Comparison of ENCODE assay signal across 17 cellular contexts in the genomic region with DNA sequence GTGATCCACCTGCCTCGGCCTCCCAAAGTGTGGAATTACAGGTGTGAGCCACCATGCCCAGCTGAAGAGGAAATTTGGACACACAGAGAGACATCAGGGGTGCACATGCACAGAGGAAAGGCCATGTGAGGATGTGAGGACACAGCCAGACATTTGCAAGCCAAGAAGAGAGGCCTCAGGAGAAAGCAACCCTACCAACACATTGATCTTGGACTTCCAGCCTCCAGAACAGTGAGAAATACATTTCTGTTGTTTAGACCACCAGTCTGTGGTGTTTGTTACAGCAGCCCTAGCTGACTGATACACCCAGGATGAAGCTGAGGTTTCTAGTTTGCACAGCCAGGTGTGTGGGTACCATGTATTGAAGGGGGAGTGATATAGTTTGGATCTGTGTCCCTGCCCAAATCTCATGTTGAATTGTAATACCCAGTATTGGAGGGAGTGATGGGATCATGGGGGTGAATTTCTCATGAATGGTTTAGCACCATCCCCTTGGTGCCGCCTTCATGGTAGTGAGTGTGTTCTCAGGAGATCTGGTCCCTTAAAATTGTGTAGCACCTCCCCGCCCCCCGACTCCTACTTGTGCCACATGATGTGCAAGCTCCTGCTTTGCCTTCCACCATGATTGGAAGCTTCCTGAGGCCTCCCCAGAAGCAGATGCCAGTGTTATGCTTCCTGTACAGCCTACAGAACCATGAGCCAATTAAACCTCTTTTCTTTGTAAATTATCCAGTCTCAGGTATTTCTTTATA.
DNase-seq lines count a peak whose midpoint lies in the region; ATAC-seq lines count a peak whose summit lies in the region.
"Had no signal": no experiment of that assay in that cellular context is flagged by ENCODE, and none has a peak within 500 bp of the region (broad histone marks: within the 10 kb centered on the region; RNA-seq: fewer than 3 reads in every experiment).

No MANE protein-coding gene starts in this region.

- POLR2A ChIA-PET in activated CD4-positive, alpha-beta T cell treated with anti-CD3 and anti-CD28 coated beads for 36 hours (lab: Charles Lee), result no interaction called here

- H3K9me3 Mint-ChIP-seq in activated CD4-positive, alpha-beta T cell treated with anti-CD3 and anti-CD28 coated beads for 36 hours (ENCODE audit: low read depth), result no peaks in the 10 kb centered on the region
- H3K9me3 Mint-ChIP-seq: CD8-positive, alpha-beta T cell had no signal

- CTCF ChIA-PET in activated CD4-positive, alpha-beta T cell treated with anti-CD3 and anti-CD28 coated beads for 36 hours (lab: Charles Lee), result interaction anchor here (1.1 to 1.7 kb wide), 2 partner anchors 15 to 79 kb away, joined by 3 to 5 read pairs; no protein-coding TSS in a partner anchor

- no peak overlapping the region for H3K27ac Mint-ChIP-seq in activated CD4-positive, alpha-beta T cell treated with anti-CD3 and anti-CD28 coated beads for 36 hours
- H3K27ac Mint-ChIP-seq: CD8-positive, alpha-beta T cell had no signal

- peak; percentile 2 for DNase-seq in activated CD4-positive, alpha-beta T cell treated with anti-CD3 and anti-CD28 coated beads for 36 hours
- DNase-seq in activated CD4-positive, alpha-beta T cell treated with anti-CD3 and anti-CD28 coated beads, Interleukin-2, amount 50 U/mL, for 1 hour, result no peak
- peak; percentile 29 for DNase-seq in cardiac septum (ENCODE audit: low spot score)
- DNase-seq in left cardiac atrium, result no peak
- DNase-seq in mesenteric fat pad (ENCODE audit: low spot score), result peak; percentile 69
- DNase-seq in kidney glomerular epithelial cell (lab: John Stamatoyannopoulos, UW), result no peak
- no peak for DNase-seq in NCI-H2196 (lab: John Stamatoyannopoulos, UW; ENCODE audit: unreplicated experiment)
- DNase-seq: BE2C; Calu3; CD8-positive, alpha-beta T cell; GF-D8; GM23248; MM.1S; NCI-H1092; NCI-H146; NCI-H2171 treated with DMSO at 0.1 percent for 48 hours had no signal

- H3K36me3 Mint-ChIP-seq in activated CD4-positive, alpha-beta T cell treated with anti-CD3 and anti-CD28 coated beads for 36 hours (ENCODE audit: low read depth), result no peaks in the 10 kb centered on the region
- H3K36me3 Mint-ChIP-seq: CD8-positive, alpha-beta T cell had no signal

- no peaks in the 10 kb centered on the region for H3K27me3 Mint-ChIP-seq in activated CD4-positive, alpha-beta T cell treated with anti-CD3 and anti-CD28 coated beads for 36 hours

- H3K4me1 Mint-ChIP-seq in activated CD4-positive, alpha-beta T cell treated with anti-CD3 and anti-CD28 coated beads for 36 hours, result peaks cover 11% of the 10 kb centered on the region

- no peak overlapping the region for H3K4me3 Mint-ChIP-seq in activated CD4-positive, alpha-beta T cell treated with anti-CD3 and anti-CD28 coated beads for 36 hours
- H3K4me3 Mint-ChIP-seq: CD8-positive, alpha-beta T cell had no signal

- intact Hi-C loops in activated CD4-positive, alpha-beta T cell treated with anti-CD3 and anti-CD28 coated beads for 36 hours (cut with DNase I, micrococcal nuclease), result no loop called here
- intact Hi-C loops in cardiac septum (cut with DNase I) (no loop called here), left cardiac atrium (cut with DNase I) (no loop called here)

- ATAC-seq in activated CD4-positive, alpha-beta T cell treated with anti-CD3 and anti-CD28 coated beads for 36 hours, result no peak
- ATAC-seq in left cardiac atrium, result no peak
- no peak for ATAC-seq in activated CD4-positive, CD25-positive, alpha-beta regulatory T cell treated with anti-CD3 and anti-CD28 coated beads, Interleukin-2, amount 50 U/mL, for 24 hours
- ATAC-seq: CD8-positive, alpha-beta T cell had no signal

Comparison
In these comparisons a context has a peak if more than half of its experiments do, and no peak if none do; other contexts are left out.
1. DNase-seq: peak in activated CD4-positive, alpha-beta T cell treated with anti-CD3 and anti-CD28 coated beads for 36 hours (single experiment), cardiac septum (single experiment) and mesenteric fat pad (single experiment); none in activated CD4-positive, alpha-beta T cell treated with anti-CD3 and anti-CD28 coated beads, Interleukin-2, amount 50 U/mL, for 1 hour (single experiment), left cardiac atrium (single experiment), kidney glomerular epithelial cell (single experiment) and NCI-H2196 (single experiment).